17 cellular contexts compared by ENCODE assay signal in genomic region chr1:31133368-31133767, GRCh38.
DNase-seq lines count a peak whose midpoint lies in the region; ATAC-seq, FAIRE-seq and TF ChIP-seq lines count a peak whose summit lies in the region.
"Had no signal": no experiment of that assay in that cellular context is flagged by ENCODE, and none has a peak within 500 bp of the region (broad histone marks: within the 10 kb centered on the region; RNA-seq: fewer than 3 reads in every experiment).

No MANE protein-coding gene starts in this region.

- no TSS peak for BruUV-seq in K562 (replicated peaks; lab: Mats Ljungman, UMichigan)

- H3K9ac ChIP-seq in K562 (ENCODE audit: insufficient read depth in 1 of 2, low read depth in 2 of 2, low read length in 2 of 2) (0 out of 4 replicates have a peak overlapping the region, but pooled peaks of 1 of the 2 experiments have one; percentile 43), trophoblast cell (ENCODE audit: low read length) (no peak overlapping the region)
- H3K9ac ChIP-seq: BLaER1 treated with 17β-estradiol and CSF1 and Interleukin-3, amounts not matched to agents 10 nM and 100 nM had no signal

- H3K9me1 ChIP-seq in K562 (ENCODE audit: control insufficient read depth, insufficient read depth, low read length): no peaks in the 10 kb centered on the region

- H3K4me2 ChIP-seq in K562 (ENCODE audit: insufficient read depth, low read length) (no peak overlapping the region), trophoblast cell (ENCODE audit: low read length) (no peak overlapping the region)
- H3K4me2 ChIP-seq: BLaER1 treated with 17β-estradiol and CSF1 and Interleukin-3, amounts not matched to agents 10 nM and 100 nM had no signal

- H3K79me2 ChIP-seq in K562 (ENCODE audit: control insufficient read depth, insufficient read depth, low read length): no peaks in the 10 kb centered on the region
- no peaks in the 10 kb centered on the region for H3K79me2 ChIP-seq in trophoblast cell (ENCODE audit: control insufficient read depth, insufficient read depth, low read length, poor library complexity)

- TF ChIP-seq RAD21 in K562 (CRISPR knock-in tag; conservative IDR thresholded peaks at IDR 0.05 in 1 of 2, IDR thresholded peaks at IDR 0.05 in 1 of 2): no peak

- H3K27ac ChIP-seq in K562 (ENCODE audit: extremely low read depth, low read depth, low read length): no peak overlapping the region
- H3K27ac ChIP-seq in trophoblast cell (ENCODE audit: low read depth, low read length): peak overlapping the region; percentile 17
- H3K27ac ChIP-seq: BLaER1 treated with 17β-estradiol and CSF1 and Interleukin-3, amounts not matched to agents 10 nM and 100 nM had no signal

- H3K27me3 ChIP-seq in K562 (ENCODE audit: control insufficient read depth in 2 of 2, insufficient read depth in 2 of 2, low read length in 2 of 2): no peaks in the 10 kb centered on the region
- no peaks in the 10 kb centered on the region for H3K27me3 ChIP-seq in trophoblast cell (ENCODE audit: insufficient read depth, low read length)
- H3K27me3 ChIP-seq: BLaER1 treated with 17β-estradiol and CSF1 and Interleukin-3, amounts not matched to agents 10 nM and 100 nM had no signal

- H3K4me1 ChIP-seq in K562 (replicated peaks in 1 of 2; ENCODE audit: control insufficient read depth in 2 of 2, insufficient read depth in 2 of 2, low read length in 2 of 2): no peaks in the 10 kb centered on the region; a peak in 1 of 5 replicates
- H3K4me1 ChIP-seq in trophoblast cell (ENCODE audit: control insufficient read depth in 1 of 2, insufficient read depth in 2 of 2, low read length in 2 of 2): peaks cover 0 to 3% of the 10 kb centered on the region in 2 experiments
- H3K4me1 ChIP-seq: BLaER1 treated with 17β-estradiol and CSF1 and Interleukin-3, amounts not matched to agents 10 nM and 100 nM; HAP-1 had no signal

- H3K36me3 ChIP-seq in K562 (ENCODE audit: control insufficient read depth, insufficient read depth, low read length) (no peaks in the 10 kb centered on the region), trophoblast cell (ENCODE audit: control insufficient read depth in 1 of 2, insufficient read depth in 2 of 2, low read length in 2 of 2) (no peaks in the 10 kb centered on the region)
- H3K36me3 ChIP-seq: BLaER1 treated with 17β-estradiol and CSF1 and Interleukin-3, amounts not matched to agents 10 nM and 100 nM; HAP-1 had no signal

- H3K14ac ChIP-seq in trophoblast cell (ENCODE audit: low read length): no peak overlapping the region

- in situ Hi-C loops in KBM-7 (cut with MboI; ENCODE audit: low pct_unique_long_range_greater_than_20kb, low sequenced_read_pairs): no loop called here
- in situ Hi-C loops in K562 (cut with MboI): no loop called here

- no peak overlapping the region for H2AK5ac ChIP-seq in trophoblast cell (ENCODE audit: low read length)

- H2AFZ ChIP-seq in K562 (ENCODE audit: low read depth, low read length): 0 out of 2 replicates have a peak overlapping the region, but pooled peaks have one; percentile 40
- H2AFZ ChIP-seq in trophoblast cell (ENCODE audit: insufficient read depth, low read length, poor library complexity): no peak overlapping the region

- TF ChIP-seq POLR2A in K562 (conservative IDR thresholded peaks at IDR 0.05): no peak

- H3K79me1 ChIP-seq in trophoblast cell (ENCODE audit: low read length): no peaks in the 10 kb centered on the region

- H4K8ac ChIP-seq in trophoblast cell (ENCODE audit: low read depth, low read length): no peak overlapping the region

- no peak overlapping the region for H2BK12ac ChIP-seq in trophoblast cell (ENCODE audit: low read length)

- CTCF ChIA-PET in K562 (lab: Yijun Ruan, JAX; ENCODE audit: low intra/inter-chr PET ratio): interaction anchor here (0.7 kb wide), 1 partner anchor 587 kb away, joined by 3 read pairs; no protein-coding TSS in a partner anchor

- ATAC-seq in K562 (peak; percentile 30; the same call in 1 of the 3 replicates), Right ventricle myocardium superior (ENCODE audit: poor library complexity) (no peak)
- ATAC-seq: CD8-positive, alpha-beta T cell; HepG2 had no signal

- 16% methylated on average over 2 of the region's 7 CpGs for WGBS in K562 (ENCODE audit: insufficient coverage, low coverage, missing lambda C conversion rate)
- WGBS in trophoblast cell (ENCODE audit: extremely low coverage, insufficient coverage, insufficient read length): no CpG with 5 or more reads among the region's 7 CpGs

- H3K9me3 ChIP-seq in K562 (replicated peaks; ENCODE audit: control insufficient read depth, insufficient read depth, low read depth, low read length): peaks cover 2% of the 10 kb centered on the region; the same call in 1 of the 2 replicates
- peaks cover 7% of the 10 kb centered on the region for H3K9me3 ChIP-seq in trophoblast cell (ENCODE audit: insufficient read depth, low read depth, low read length)
- H3K9me3 ChIP-seq: HAP-1 had no signal

- H3K18ac ChIP-seq in trophoblast cell (ENCODE audit: low read length): no peak overlapping the region

- TF ChIP-seq EP300 in K562 (IDR thresholded peaks at IDR 0.05; ENCODE audit: low read length): no peak

- H3K23ac ChIP-seq in trophoblast cell (ENCODE audit: low read length): no peak overlapping the region

- H4K20me1 ChIP-seq in K562 (replicated peaks; ENCODE audit: control insufficient read depth, insufficient read depth, low read length): no peaks in the 10 kb centered on the region
- H4K20me1 ChIP-seq: BLaER1 treated with 17β-estradiol and CSF1 and Interleukin-3, amounts not matched to agents 10 nM and 100 nM had no signal

- DNase-seq in CMK (ENCODE audit: low read depth) (peak; percentile 11), KBM-7 (peak; percentile 19), K562 (ENCODE audit: extremely low read depth in 1 of 4, low spot score in 3 of 4) (no peak), trophoblast cell (peak in 1 of 2 donors; percentile 29), NCI-H446 treated with DMSO at 0.1 percent for 48 hours (lab: John Stamatoyannopoulos, UW) (no peak), Right ventricle myocardium superior (no peak), NCI-H82 treated with DMSO at 0.1 percent for 48 hours (lab: John Stamatoyannopoulos, UW; ENCODE audit: unreplicated experiment) (no peak)
- DNase-seq: 8988T; CD8-positive, alpha-beta T cell; COR-L47 had no signal

- H3K4me3 ChIP-seq in K562 (no peak overlapping the region), trophoblast cell (ENCODE audit: low read depth, low read length) (no peak overlapping the region)
- H3K4me3 ChIP-seq: BLaER1 treated with 17β-estradiol and CSF1 and Interleukin-3, amounts not matched to agents 10 nM and 100 nM; HAP-1 had no signal

- H4K91ac ChIP-seq in trophoblast cell (ENCODE audit: low read depth, low read length): no peak overlapping the region

- POLR2A ChIA-PET in K562 (lab: Yijun Ruan, JAX): interaction anchor here (0.6 to 1.1 kb wide), 5 partner anchors 9 to 187 kb away, joined by 3 to 6 read pairs (median 4); partner anchors contain the start of gene PUM1

- no peak overlapping the region for H2BK5ac ChIP-seq in trophoblast cell (ENCODE audit: low read depth, low read length, poor library complexity)

- intact Hi-C loops in K562 (cut with micrococcal nuclease): no loop called here
- intact Hi-C loops in Right ventricle myocardium superior (cut with DNase I): no loop called here

- no peak for FAIRE-seq in K562 (lab: Jason Lieb, UNC)
- FAIRE-seq: D721Med, G401.6, GM12891, GM19239, HepG2 had no signal

- TF ChIP-seq CTCF in K562 (IDR thresholded peaks at IDR 0.05 in 2 of 3, conservative IDR thresholded peaks at IDR 0.05 in 1 of 3; ENCODE audit: insufficient read depth in 2 of 3, low read depth in 1 of 3, low read length in 3 of 3): no peak

- H2BK120ac ChIP-seq in trophoblast cell (ENCODE audit: insufficient read depth, low read length, poor library complexity): no peak overlapping the region

- H4K12ac ChIP-seq in trophoblast cell (ENCODE audit: low read depth, low read length): no peak overlapping the region

- H3K4ac ChIP-seq in trophoblast cell (ENCODE audit: low read depth, low read length): no peak overlapping the region

TF ChIP-seq in K562, 482 proteins besides CTCF, POLR2A, EP300 and RAD21:
- TF ChIP-seq ZNF384 (IDR thresholded peaks at IDR 0.05; ENCODE audit: low read depth, low read length) (peak; percentile 53; the same call in 1 of the 2 replicates), SMAD1 (IDR thresholded peaks at IDR 0.05; ENCODE audit: low read depth, low read length, partially characterized antibody) (no peak), ZBTB26 (CRISPR knock-in tag; IDR thresholded peaks at IDR 0.05) (0 out of 2 replicates have a peak, but pooled peaks have one; percentile 25), ZNF644 (tag; IDR thresholded peaks at IDR 0.05; ENCODE audit: low read depth) (no peak), ZNF551 (CRISPR knock-in tag; IDR thresholded peaks at IDR 0.05) (no peak), ARID1B (IDR thresholded peaks at IDR 0.05) (0 out of 2 replicates have a peak, but pooled peaks have one; percentile 7), SPI1 (IDR thresholded peaks at IDR 0.05; ENCODE audit: borderline replicate concordance, low read depth, low read length) (no peak)

Comparison
In these comparisons a context has a peak if more than half of its experiments do, and no peak if none do; other contexts are left out.
1. DNase-seq: peak in CMK (single experiment) and KBM-7 (single experiment); none in K562 (0 of 4), NCI-H446 treated with DMSO at 0.1 percent for 48 hours (single experiment), Right ventricle myocardium superior (single experiment) and NCI-H82 treated with DMSO at 0.1 percent for 48 hours (single experiment).